22 cellular contexts compared by ENCODE assay signal in genomic region chr1:199204231-199204630, GRCh38.
"Had no signal": no experiment of that assay in that cellular context is flagged by ENCODE, and none has a peak within 500 bp of the region (broad histone marks: within the 10 kb centered on the region; RNA-seq: fewer than 3 reads in every experiment).

No MANE protein-coding gene starts in this region.

- DNase-seq: activated CD4-positive, alpha-beta T cell treated with anti-CD3 and anti-CD28 coated beads for 4 hours; activated CD4-positive, alpha-beta T cell treated with anti-CD3 and anti-CD28 coated beads, Interleukin-2, amount 50 U/mL, for 4 hours; activated CD4-positive, CD25-positive, alpha-beta regulatory T cell; activated naive CD4-positive, alpha-beta T cell; activated T-cell treated with anti-CD3 and anti-CD28 coated beads for 4 hours; activated T-cell treated with anti-CD3 and anti-CD28 coated beads, Interleukin-2, amount 50 U/mL, for 72 hours; central memory CD4-positive, alpha-beta T cell; effector CD4-positive, alpha-beta T cell; esophagus squamous epithelium; gastrocnemius medialis; islet precursor cell; left ventricle myocardium inferior; naive B cell; nephron progenitor cell; ovary; retina; stimulated activated CD4-positive, alpha-beta T cell treated with anti-CD3 and anti-CD28 coated beads, Interleukin-12 subunit alpha, Interleukin-12 subunit beta, amount 100 ng/mL, for 4 hours; stimulated activated CD4-positive, alpha-beta T cell treated with anti-CD3 and anti-CD28 coated beads, Interleukin-4, amount 100 ng/mL, for 24 hours; trophoblast cell had no signal

- ATAC-seq: activated naive CD4-positive, alpha-beta T cell treated with anti-CD3 and anti-CD28 coated beads, Interleukin-2, amount 50 U/mL, for 72 hours; activated T-cell treated with anti-CD3 and anti-CD28 coated beads, Interleukin-2, amount 50 U/mL, for 72 hours; gastrocnemius medialis; sciatic nerve; stimulated activated effector memory CD8-positive, alpha-beta T cell treated with anti-CD3 and anti-CD28 coated beads, Interleukin-12 subunit alpha, Interleukin-12 subunit beta, amount 100 ng/mL, for 72 hours had no signal
